In genomic region chr1:243421784-243422183, GRCh38 we compare ENCODE assay signal across 8 cellular contexts.
DNase-seq lines count a peak whose midpoint lies in the region; ATAC-seq and TF ChIP-seq lines count a peak whose summit lies in the region.

No MANE protein-coding gene starts in this region.

- 18 to 24% (median 19%) methylated on average over 6 of the region's 6 CpGs for WGBS in psoas muscle, 3 donors

- ATAC-seq in psoas muscle: peak; percentile 99 to 100 (median 100)

- DNase-seq in GM10266 (ENCODE audit: extremely low spot score) (peak; percentile 16), HFFc6 (peak; percentile 29), NCI-H1694 (lab: John Stamatoyannopoulos, UW) (peak; percentile 100), epithelial cell of proximal tubule (ENCODE audit: low read depth) (peak; percentile 32), psoas muscle (peak in 1 of 2 donors; percentile 60), HAP-1 (ENCODE audit: low spot score in 2 of 2) (no peak), WERI-Rb-1 (no peak)
- DNase-seq in activated CD4-positive, alpha-beta T cell treated with anti-CD3 and anti-CD28 coated beads, Interleukin-2, amount 10 ng/mL, durations not matched to agents 24 days and 14 days: peak; percentile 89

- TF ChIP-seq CTCF in GM10266 (IDR thresholded peaks at IDR 0.05; ENCODE audit: control insufficient read depth, insufficient read depth, low read depth, missing control alignments) (no peak), HFFc6 (IDR thresholded peaks at IDR 0.05) (no peak), epithelial cell of proximal tubule (conservative IDR thresholded peaks at IDR 0.05; ENCODE audit: low read depth, low read length) (no peak), psoas muscle (IDR thresholded peaks at IDR 0.05) (no peak), WERI-Rb-1 (IDR thresholded peaks at IDR 0.05; ENCODE audit: low read depth, low read length) (no peak)

- no peak overlapping the region; the same call in 1 of the 2 replicates for H3K4me3 Mint-ChIP-seq in HFFc6
- peak overlapping the region; percentile 70 for H3K4me3 Mint-ChIP-seq in activated CD4-positive, alpha-beta T cell treated with anti-CD3 and anti-CD28 coated beads, Interleukin-2, amount 10 ng/mL, durations not matched to agents 24 days and 14 days

- peak overlapping the region; percentile 48 for H3K4me3 ChIP-seq in epithelial cell of proximal tubule (ENCODE audit: low read depth, low read length)
- peak overlapping the region; percentile 52 for H3K4me3 ChIP-seq in psoas muscle
- no peak overlapping the region for H3K4me3 ChIP-seq in HAP-1
- H3K4me3 ChIP-seq in WERI-Rb-1 (ENCODE audit: low read depth, low read length): no peak overlapping the region

- H3K36me3 ChIP-seq in psoas muscle (ENCODE audit: insufficient read depth in 1 of 2, low read depth in 1 of 2) (peaks cover 0 to 28% of the 10 kb centered on the region in 2 donors), HAP-1 (replicated peaks) (no peaks in the 10 kb centered on the region), WERI-Rb-1 (peaks cover 7% of the 10 kb centered on the region)

- H3K27me3 ChIP-seq in psoas muscle (ENCODE audit: insufficient read depth in 3 of 3, low read length in 2 of 3): no peaks in the 10 kb centered on the region
- no peaks in the 10 kb centered on the region for H3K27me3 ChIP-seq in HAP-1 (ENCODE audit: low read depth)
- no peaks in the 10 kb centered on the region for H3K27me3 ChIP-seq in WERI-Rb-1 (ENCODE audit: insufficient read depth, low read depth, severe bottlenecking)

- peak overlapping the region; percentile 55; the same call in 1 of the 2 replicates for H3K27ac Mint-ChIP-seq in HFFc6
- H3K27ac Mint-ChIP-seq in activated CD4-positive, alpha-beta T cell treated with anti-CD3 and anti-CD28 coated beads, Interleukin-2, amount 10 ng/mL, durations not matched to agents 24 days and 14 days: peak overlapping the region; percentile 55

- H3K27me3 Mint-ChIP-seq in HFFc6 (ENCODE audit: insufficient read depth): no peaks in the 10 kb centered on the region
- H3K27me3 Mint-ChIP-seq in activated CD4-positive, alpha-beta T cell treated with anti-CD3 and anti-CD28 coated beads, Interleukin-2, amount 10 ng/mL, durations not matched to agents 24 days and 14 days: no peaks in the 10 kb centered on the region

- intact Hi-C loops in activated CD4-positive, alpha-beta T cell treated with anti-CD3 and anti-CD28 coated beads, Interleukin-2, amount 10 ng/mL, durations not matched to agents 24 days and 14 days (cut with micrococcal nuclease): loop anchor here (1.0 to 10.0 kb wide), 6 partner anchors 15 to 1177 kb away; partner anchors contain the start of gene CEP170
- intact Hi-C loops in psoas muscle (cut with DNase I): no loop called here

- peaks cover 8% of the 10 kb centered on the region for H3K36me3 Mint-ChIP-seq in HFFc6 (ENCODE audit: low read depth)
- H3K36me3 Mint-ChIP-seq in activated CD4-positive, alpha-beta T cell treated with anti-CD3 and anti-CD28 coated beads, Interleukin-2, amount 10 ng/mL, durations not matched to agents 24 days and 14 days (ENCODE audit: low read depth): peaks cover 10% of the 10 kb centered on the region

- in situ Hi-C loops in HAP-1 (cut with MboI; ENCODE audit: low sequenced_read_pairs): no loop called here

- H3K4me1 ChIP-seq in psoas muscle (peaks cover 19% of the 10 kb centered on the region), HAP-1 (peaks cover 7% of the 10 kb centered on the region)

- no peaks in the 10 kb centered on the region for H3K9me3 ChIP-seq in psoas muscle
- H3K9me3 ChIP-seq in HAP-1: no peaks in the 10 kb centered on the region
- no peaks in the 10 kb centered on the region for H3K9me3 ChIP-seq in WERI-Rb-1 (ENCODE audit: severe bottlenecking)

- no peaks in the 10 kb centered on the region for H3K9me3 Mint-ChIP-seq in HFFc6
- H3K9me3 Mint-ChIP-seq in activated CD4-positive, alpha-beta T cell treated with anti-CD3 and anti-CD28 coated beads, Interleukin-2, amount 10 ng/mL, durations not matched to agents 24 days and 14 days: peaks cover 7% of the 10 kb centered on the region

- H3K27ac ChIP-seq in psoas muscle (peak overlapping the region; percentile 84), WERI-Rb-1 (no peak overlapping the region)

- no peaks in the 10 kb centered on the region; the same call in 1 of the 2 replicates for H3K4me1 Mint-ChIP-seq in HFFc6 (ENCODE audit: low read depth)
- H3K4me1 Mint-ChIP-seq in activated CD4-positive, alpha-beta T cell treated with anti-CD3 and anti-CD28 coated beads, Interleukin-2, amount 10 ng/mL, durations not matched to agents 24 days and 14 days: peaks cover 38% of the 10 kb centered on the region

Comparison
In these comparisons a context has a peak if more than half of its experiments do, and no peak if none do; other contexts are left out.
1. DNase-seq: peak in GM10266 (single experiment), HFFc6 (single experiment), NCI-H1694 (single experiment), activated CD4-positive, alpha-beta T cell treated with anti-CD3 and anti-CD28 coated beads, Interleukin-2, amount 10 ng/mL, durations not matched to agents 24 days and 14 days (single experiment) and epithelial cell of proximal tubule (single experiment); none in HAP-1 (0 of 2) and WERI-Rb-1 (single experiment).
2. H3K4me3 ChIP-seq: peak in epithelial cell of proximal tubule (single experiment) and psoas muscle (single experiment); none in HAP-1 (single experiment) and WERI-Rb-1 (single experiment).